Comparison of ENCODE assay signal across 13 cellular contexts in the genomic region with DNA sequence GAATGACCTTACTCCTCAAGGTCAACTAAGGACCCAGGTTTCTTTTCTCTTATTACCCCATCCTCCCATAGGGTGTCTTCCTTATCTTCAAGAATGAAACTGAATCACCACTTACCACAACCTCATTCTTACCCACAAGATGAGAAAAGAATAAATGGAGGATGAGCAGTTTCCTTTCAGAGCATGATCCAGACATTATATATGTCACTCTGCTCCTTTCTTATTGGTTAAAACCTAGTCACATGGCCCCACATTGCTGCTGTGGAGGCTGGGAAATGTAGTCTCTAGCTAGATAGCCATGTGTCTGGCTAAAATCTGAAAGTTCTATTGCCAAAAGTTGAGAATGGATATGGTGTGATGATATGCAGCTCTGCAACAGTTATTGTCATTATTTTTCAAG.
DNase-seq lines count a peak whose midpoint lies in the region; ATAC-seq and TF ChIP-seq lines count a peak whose summit lies in the region.
"Had no signal": no experiment of that assay in that cellular context is flagged by ENCODE, and none has a peak within 500 bp of the region (broad histone marks: within the 10 kb centered on the region; RNA-seq: fewer than 3 reads in every experiment).

No MANE protein-coding gene starts in this region.

- peak overlapping the region in 1 of 2 donors; percentile 42 for H3K27ac Mint-ChIP-seq in stimulated activated naive CD8-positive, alpha-beta T cell treated with anti-CD3 and anti-CD28 coated beads, Interleukin-15, amount 100 ng/mL, for 72 hours
- H3K27ac Mint-ChIP-seq: activated naive CD4-positive, alpha-beta T cell treated with anti-CD3 and anti-CD28 coated beads, Interleukin-2, amount 50 U/mL, for 24 hours; neural progenitor cell had no signal

- H3K4me3 Mint-ChIP-seq in stimulated activated naive CD8-positive, alpha-beta T cell treated with anti-CD3 and anti-CD28 coated beads, Interleukin-15, amount 100 ng/mL, for 72 hours, result no peak overlapping the region
- H3K4me3 Mint-ChIP-seq: activated naive CD4-positive, alpha-beta T cell treated with anti-CD3 and anti-CD28 coated beads, Interleukin-2, amount 50 U/mL, for 24 hours; neural progenitor cell had no signal

- no peaks in the 10 kb centered on the region for H3K4me1 Mint-ChIP-seq in stimulated activated naive CD8-positive, alpha-beta T cell treated with anti-CD3 and anti-CD28 coated beads, Interleukin-15, amount 100 ng/mL, for 72 hours
- H3K4me1 Mint-ChIP-seq: neural progenitor cell had no signal

- no peak for DNase-seq in stimulated activated naive CD8-positive, alpha-beta T cell treated with anti-CD3 and anti-CD28 coated beads, Interleukin-15, amount 100 ng/mL, for 72 hours
- DNase-seq in stimulated activated naive CD8-positive, alpha-beta T cell treated with anti-CD3 and anti-CD28 coated beads, Interleukin-15, Interleukin-2, amounts not matched to agents 100 U/mL and 50 U/mL, for 24 hours, result no peak
- DNase-seq in NAMALWA (ENCODE audit: low spot score), result peak; percentile 47
- DNase-seq in SKM-1 (lab: John Stamatoyannopoulos, UW; ENCODE audit: unreplicated experiment), result no peak
- DNase-seq in SKM-1 treated with dmso at 0.1 percent for 144 hours (lab: John Stamatoyannopoulos, UW; ENCODE audit: unreplicated experiment), result no peak
- no peak for DNase-seq in DMS79 treated with DMSO at 0.1 percent for 48 hours (lab: John Stamatoyannopoulos, UW)
- DNase-seq: cerebellar nuclear complex, hippocampal formation, substantia nigra had no signal

- H3K9me3 Mint-ChIP-seq in stimulated activated naive CD8-positive, alpha-beta T cell treated with anti-CD3 and anti-CD28 coated beads, Interleukin-15, amount 100 ng/mL, for 72 hours, result peaks cover 6 to 8% of the 10 kb centered on the region in 2 donors

- peak overlapping the region; percentile 83 for H3K27ac ChIP-seq in VCaP
- H3K27ac ChIP-seq: epithelial cell of prostate, neural progenitor cell had no signal

- no peak for TF ChIP-seq CTCF in VCaP (conservative IDR thresholded peaks at IDR 0.05)

- no peaks in the 10 kb centered on the region for H3K27me3 Mint-ChIP-seq in stimulated activated naive CD8-positive, alpha-beta T cell treated with anti-CD3 and anti-CD28 coated beads, Interleukin-15, amount 100 ng/mL, for 72 hours
- H3K27me3 Mint-ChIP-seq: activated naive CD4-positive, alpha-beta T cell treated with anti-CD3 and anti-CD28 coated beads, Interleukin-2, amount 50 U/mL, for 24 hours had no signal

- peak; percentile 88 for ATAC-seq in stimulated activated naive CD8-positive, alpha-beta T cell treated with anti-CD3 and anti-CD28 coated beads, Interleukin-15, amount 100 ng/mL, for 72 hours
- ATAC-seq in stimulated activated naive CD8-positive, alpha-beta T cell treated with anti-CD3 and anti-CD28 coated beads, Interleukin-15, Interleukin-2, amounts not matched to agents 100 U/mL and 50 U/mL, for 24 hours, result no peak
